8 cellular contexts compared by ENCODE assay signal in the genomic region with DNA sequence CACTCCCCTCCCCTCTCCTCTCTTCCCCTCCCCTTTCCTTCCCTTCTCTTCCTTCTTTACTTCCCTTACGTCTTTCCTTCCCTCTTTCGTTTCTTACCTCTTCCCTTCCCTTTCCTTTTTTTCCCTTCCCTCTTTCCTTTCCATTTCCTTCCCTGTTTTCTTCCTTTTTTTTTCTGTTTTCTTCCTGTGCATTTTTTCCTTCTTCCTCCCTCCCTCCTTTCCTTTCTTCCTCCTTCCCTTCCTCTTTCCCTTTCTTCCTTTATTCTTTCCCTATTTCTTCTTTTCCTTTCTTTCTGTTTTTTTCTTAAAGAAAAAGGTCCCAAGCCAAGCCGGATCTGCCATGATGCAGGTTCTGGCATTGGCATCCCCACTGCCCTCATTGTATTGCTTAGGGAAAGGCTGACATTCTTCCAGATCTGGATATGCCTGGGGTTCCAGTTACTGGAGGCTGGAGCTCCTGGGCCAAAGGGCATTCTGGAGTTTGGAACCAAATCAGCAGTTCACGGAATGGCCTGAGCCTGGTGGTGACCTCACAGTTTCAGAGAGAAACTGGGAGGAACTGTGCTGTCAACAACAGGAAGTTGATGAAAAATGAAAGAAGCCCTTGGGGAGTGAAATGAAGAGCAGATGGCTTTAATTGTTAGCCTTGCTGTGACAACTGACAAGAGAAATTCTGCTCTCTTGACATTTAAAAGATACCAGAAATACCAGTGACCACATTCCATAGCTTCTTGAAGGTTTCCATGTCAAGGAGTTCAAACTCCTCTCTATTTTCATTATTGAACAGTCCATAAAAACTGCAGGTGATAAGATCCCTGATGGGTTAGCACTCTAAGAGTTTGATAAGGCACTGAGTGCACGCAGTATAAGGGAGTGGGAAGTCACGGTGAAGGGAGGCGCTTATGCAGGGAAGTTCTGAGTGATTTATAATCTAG.
DNase-seq lines count a peak whose midpoint lies in the region; ATAC-seq and TF ChIP-seq lines count a peak whose summit lies in the region.

No MANE protein-coding gene starts in this region.

- no peaks in the 10 kb centered on the region for H3K79me2 ChIP-seq in neural progenitor cell (ENCODE audit: low read depth)

- no peaks in the 10 kb centered on the region for H3K27me3 Mint-ChIP-seq in endodermal cell (ENCODE audit: insufficient read depth)
- H3K27me3 Mint-ChIP-seq in neural progenitor cell (ENCODE audit: insufficient read depth, low read depth), result no peaks in the 10 kb centered on the region

- H3K27me3 ChIP-seq in endodermal cell (ENCODE audit: control insufficient read depth, insufficient read depth, low read length, poor library complexity, severe bottlenecking) (no peaks in the 10 kb centered on the region), neural progenitor cell (no peaks in the 10 kb centered on the region)

- H3K36me3 Mint-ChIP-seq in activated naive CD4-positive, alpha-beta T cell treated with anti-CD3 and anti-CD28 coated beads, Interleukin-2, amount 50 U/mL, for 72 hours, result no peaks in the 10 kb centered on the region
- H3K36me3 Mint-ChIP-seq in endodermal cell (ENCODE audit: low read depth), result no peaks in the 10 kb centered on the region
- peaks cover 3% of the 10 kb centered on the region for H3K36me3 Mint-ChIP-seq in neural progenitor cell

- H3K4me1 Mint-ChIP-seq in endodermal cell (peaks cover 1% of the 10 kb centered on the region), neural progenitor cell (peaks cover 16% of the 10 kb centered on the region)

- no peak overlapping the region for H2AFZ ChIP-seq in neural progenitor cell (replicated peaks)

- no peaks in the 10 kb centered on the region for H4K20me1 ChIP-seq in neural progenitor cell (ENCODE audit: low read depth)

- H3K27ac ChIP-seq in endodermal cell (ENCODE audit: low read depth, low read length), result peak overlapping the region; percentile 34
- H3K27ac ChIP-seq in neural progenitor cell, result no peak overlapping the region

- H3K27ac Mint-ChIP-seq in activated naive CD4-positive, alpha-beta T cell treated with anti-CD3 and anti-CD28 coated beads, Interleukin-2, amount 50 U/mL, for 72 hours, result peak overlapping the region; percentile 58 to 92
- H3K27ac Mint-ChIP-seq in endodermal cell, result no peak overlapping the region
- H3K27ac Mint-ChIP-seq in neural progenitor cell, result peak overlapping the region; percentile 73

- peak in 1 of 2 donors; percentile 82 for ATAC-seq in activated naive CD4-positive, alpha-beta T cell treated with anti-CD3 and anti-CD28 coated beads, Interleukin-2, amount 50 U/mL, for 72 hours
- peak; percentile 100 for ATAC-seq in HG02642 (IDR thresholded peaks at IDR 0.05; ENCODE audit: poor library complexity, unreplicated experiment)

- H3K4me1 ChIP-seq in endodermal cell (ENCODE audit: control insufficient read depth, insufficient read depth, low read length) (no peaks in the 10 kb centered on the region), neural progenitor cell (no peaks in the 10 kb centered on the region)

- H3K36me3 ChIP-seq in endodermal cell (ENCODE audit: control insufficient read depth, insufficient read depth, low read length) (no peaks in the 10 kb centered on the region), neural progenitor cell (no peaks in the 10 kb centered on the region)

- H3F3A ChIP-seq in neural progenitor cell (ENCODE audit: low read depth), result no peaks in the 10 kb centered on the region

- H3K9ac ChIP-seq in endodermal cell (ENCODE audit: extremely low read depth, low read length, poor library complexity, severe bottlenecking) (no peak overlapping the region), neural progenitor cell (no peak overlapping the region)

- H3K4me2 ChIP-seq in neural progenitor cell, result no peak overlapping the region

- peak in 1 of 2 donors; percentile 5 for DNase-seq in activated naive CD4-positive, alpha-beta T cell treated with anti-CD3 and anti-CD28 coated beads, Interleukin-2, amount 50 U/mL, for 72 hours (ENCODE audit: low spot score in 2 of 2)
- no peak for DNase-seq in activated naive CD4-positive, alpha-beta T cell treated with anti-CD3 and anti-CD28 coated beads, Interleukin-2, amount 50 U/mL, for 16 hours
- DNase-seq in NCI-H226 (peak; percentile 84), endodermal cell (peak; percentile 42), neural progenitor cell (ENCODE audit: low spot score) (no peak), DMS114 treated with DMSO at 0.1 percent for 48 hours (lab: John Stamatoyannopoulos, UW; ENCODE audit: unreplicated experiment) (no peak), NCI-H2171 (lab: John Stamatoyannopoulos, UW) (no peak)

- TF ChIP-seq CTCF in endodermal cell (conservative IDR thresholded peaks at IDR 0.05) (no peak), neural progenitor cell (IDR thresholded peaks at IDR 0.05) (no peak)

- no peaks in the 10 kb centered on the region for H3K9me3 ChIP-seq in endodermal cell (ENCODE audit: control insufficient read depth, low read length)
- no peaks in the 10 kb centered on the region for H3K9me3 ChIP-seq in neural progenitor cell (ENCODE audit: low read depth)

- H3K4me3 Mint-ChIP-seq in endodermal cell (no peak overlapping the region), neural progenitor cell (no peak overlapping the region)

- H3K9me3 Mint-ChIP-seq in activated naive CD4-positive, alpha-beta T cell treated with anti-CD3 and anti-CD28 coated beads, Interleukin-2, amount 50 U/mL, for 72 hours, result peaks cover 6 to 13% of the 10 kb centered on the region in 2 donors
- H3K9me3 Mint-ChIP-seq in endodermal cell, result no peaks in the 10 kb centered on the region
- peaks cover 16% of the 10 kb centered on the region for H3K9me3 Mint-ChIP-seq in neural progenitor cell

- WGBS in endodermal cell (ENCODE audit: insufficient coverage in 1 of 2, insufficient read length in 1 of 2), 2 experiments, result 64 to 88% methylated on average over 6 to 7 of the region's 7 CpGs

- no peak overlapping the region for H3K4me3 ChIP-seq in endodermal cell (ENCODE audit: low read length)
- H3K4me3 ChIP-seq in neural progenitor cell, result no peak overlapping the region

Comparison
In these comparisons a context has a peak if more than half of its experiments do, and no peak if none do; other contexts are left out.
1. DNase-seq: peak in NCI-H226 (single experiment) and endodermal cell (single experiment); none in activated naive CD4-positive, alpha-beta T cell treated with anti-CD3 and anti-CD28 coated beads, Interleukin-2, amount 50 U/mL, for 16 hours (single experiment), neural progenitor cell (single experiment), DMS114 treated with DMSO at 0.1 percent for 48 hours (single experiment) and NCI-H2171 (single experiment).